Comparison of ENCODE assay signal across 19 cellular contexts in genomic region chr13:35552172-35552844, GRCh38.
A peak's percentile ranks its signal among the peaks of the same experiment; 100 is the strongest.
DNase-seq lines count a peak whose midpoint lies in the region; ATAC-seq and TF ChIP-seq lines count a peak whose summit lies in the region.
"Had no signal": no experiment of that assay in that cellular context is flagged by ENCODE, and none has a peak within 500 bp of the region (broad histone marks: within the 10 kb centered on the region; RNA-seq: fewer than 3 reads in every experiment).

No MANE protein-coding gene starts in this region.

- H3K9me3 ChIP-seq in MM.1S (replicated peaks; ENCODE audit: insufficient read depth, low read length): no peaks in the 10 kb centered on the region
- H3K9me3 ChIP-seq: colonic mucosa, gastrocnemius medialis, tibial artery had no signal

- H3K27ac Mint-ChIP-seq in activated naive CD8-positive, alpha-beta T cell treated with anti-CD3 and anti-CD28 coated beads for 36 hours: no peak overlapping the region
- H3K27ac Mint-ChIP-seq: stimulated activated naive CD8-positive, alpha-beta T cell treated with anti-CD3 and anti-CD28 coated beads, Interleukin-15, Interleukin-2, amounts not matched to agents 100 ng/mL and 50 ng/mL, for 24 hours; WTC11 had no signal

- no peak overlapping the region for H3K4me3 ChIP-seq in MM.1S (ENCODE audit: low read length)
- H3K4me3 ChIP-seq: colonic mucosa, gastrocnemius medialis, tibial artery had no signal

- peak; percentile 44 for ATAC-seq in esophagus mucosa
- ATAC-seq: gastrocnemius medialis, WTC11 had no signal

- no peaks in the 10 kb centered on the region for H4K20me1 ChIP-seq in MM.1S (ENCODE audit: insufficient read depth, low read length)

- H3K9me2 ChIP-seq in MM.1S (replicated peaks; ENCODE audit: insufficient read depth, low read length): no peaks in the 10 kb centered on the region

- H3K27ac ChIP-seq in RWPE1 (no peak overlapping the region), MM.1S (ENCODE audit: low read length) (no peak overlapping the region)
- H3K27ac ChIP-seq: brain microvascular endothelial cell, colonic mucosa, gastrocnemius medialis, tibial artery had no signal

- no peak overlapping the region for H3K9ac ChIP-seq in MM.1S (ENCODE audit: low read length)

- H3K4me3 Mint-ChIP-seq in activated naive CD8-positive, alpha-beta T cell treated with anti-CD3 and anti-CD28 coated beads for 36 hours: no peak overlapping the region
- H3K4me3 Mint-ChIP-seq: stimulated activated naive CD8-positive, alpha-beta T cell treated with anti-CD3 and anti-CD28 coated beads, Interleukin-15, Interleukin-2, amounts not matched to agents 100 ng/mL and 50 ng/mL, for 24 hours; WTC11 had no signal

- no peak overlapping the region for H3K4me2 ChIP-seq in MM.1S (ENCODE audit: low read depth, low read length)

- H3K79me2 ChIP-seq in MM.1S (ENCODE audit: low read length): no peaks in the 10 kb centered on the region

- TF ChIP-seq CTCF in RWPE1 (conservative IDR thresholded peaks at IDR 0.05; ENCODE audit: low read depth) (no peak), MM.1S (IDR thresholded peaks at IDR 0.05; ENCODE audit: low read length) (no peak)

- no peak overlapping the region for H2AFZ ChIP-seq in MM.1S (ENCODE audit: low read length)

- H3K27me3 Mint-ChIP-seq in activated naive CD8-positive, alpha-beta T cell treated with anti-CD3 and anti-CD28 coated beads for 36 hours: no peaks in the 10 kb centered on the region
- H3K27me3 Mint-ChIP-seq: stimulated activated naive CD8-positive, alpha-beta T cell treated with anti-CD3 and anti-CD28 coated beads, Interleukin-15, Interleukin-2, amounts not matched to agents 100 ng/mL and 50 ng/mL, for 24 hours had no signal

- no peaks in the 10 kb centered on the region for H3K36me3 Mint-ChIP-seq in activated naive CD8-positive, alpha-beta T cell treated with anti-CD3 and anti-CD28 coated beads for 36 hours
- H3K36me3 Mint-ChIP-seq: WTC11 had no signal

- no peaks in the 10 kb centered on the region for H3K4me1 ChIP-seq in MM.1S (ENCODE audit: low read length)
- H3K4me1 ChIP-seq: colonic mucosa, tibial artery had no signal

- H3K4me1 Mint-ChIP-seq in activated naive CD8-positive, alpha-beta T cell treated with anti-CD3 and anti-CD28 coated beads for 36 hours: no peaks in the 10 kb centered on the region
- H3K4me1 Mint-ChIP-seq: WTC11 had no signal

- no peaks in the 10 kb centered on the region for H3K36me3 ChIP-seq in MM.1S (replicated peaks; ENCODE audit: insufficient read depth, low read length)
- H3K36me3 ChIP-seq: brain microvascular endothelial cell, colonic mucosa, gastrocnemius medialis, tibial artery had no signal

- H3K9me3 Mint-ChIP-seq in activated naive CD8-positive, alpha-beta T cell treated with anti-CD3 and anti-CD28 coated beads for 36 hours: no peaks in the 10 kb centered on the region
- H3K9me3 Mint-ChIP-seq: stimulated activated naive CD8-positive, alpha-beta T cell treated with anti-CD3 and anti-CD28 coated beads, Interleukin-15, Interleukin-2, amounts not matched to agents 100 ng/mL and 50 ng/mL, for 24 hours; WTC11 had no signal

- DNase-seq in ELR (ENCODE audit: low read depth) (peak; percentile 85), RWPE1 (ENCODE audit: low spot score) (peak; percentile 35), non-pigmented ciliary epithelial cell (ENCODE audit: low read depth) (peak; percentile 20), MM.1S (no peak), AG08396 (ENCODE audit: low spot score) (no peak), HCEC 1CT (no peak)
- DNase-seq in activated naive CD8-positive, alpha-beta T cell treated with anti-CD3 and anti-CD28 coated beads for 36 hours: no peak
- DNase-seq: activated CD4-positive, alpha-beta T cell treated with anti-CD3 and anti-CD28 coated beads, Interleukin-2, amount 50 U/mL, for 48 hours; brain microvascular endothelial cell; colonic mucosa; gastrocnemius medialis; hypothalamus; NCI-H1417 treated with DMSO at 0.1 percent for 48 hours; NCI-H510A treated with DMSO at 0.1 percent for 48 hours; stimulated activated CD4-positive, alpha-beta T cell treated with anti-CD3 and anti-CD28 coated beads, Interleukin-4, amount 100 ng/mL, for 4 hours; tibial artery had no signal

- POLR2A ChIA-PET in RWPE1 (lab: Yijun Ruan, JAX; ENCODE audit: low non-redundant PET): no interaction called here

- H3K27me3 ChIP-seq in MM.1S (replicated peaks; ENCODE audit: insufficient read depth, low read length): no peaks in the 10 kb centered on the region
- H3K27me3 ChIP-seq: brain microvascular endothelial cell, colonic mucosa, gastrocnemius medialis, tibial artery had no signal

- CTCF ChIA-PET in RWPE1 (lab: Yijun Ruan, JAX): interaction anchor here (0.5 to 1.1 kb wide), 2 partner anchors 12 to 27 kb away, joined by 3 to 4 read pairs; no protein-coding TSS in a partner anchor

- H3F3A ChIP-seq in MM.1S (ENCODE audit: insufficient read depth, low read length): no peaks in the 10 kb centered on the region

Comparison
In these comparisons a context has a peak if more than half of its experiments do, and no peak if none do; other contexts are left out.
1. DNase-seq: peak in ELR (single experiment), RWPE1 (single experiment) and non-pigmented ciliary epithelial cell (single experiment); none in MM.1S (single experiment), activated naive CD8-positive, alpha-beta T cell treated with anti-CD3 and anti-CD28 coated beads for 36 hours (single experiment), AG08396 (single experiment) and HCEC 1CT (single experiment).